In genomic region chr6:156828280-156828703, GRCh38 we compare ENCODE assay signal across 9 cellular contexts. TPM values are rescaled to one million over a fixed set of nuclear protein-coding genes. Genes with fewer than 3 reads are reported as not detected.
DNase-seq lines count a peak whose midpoint lies in the region; ATAC-seq, FAIRE-seq and TF ChIP-seq lines count a peak whose summit lies in the region.
"Had no signal": no experiment of that assay in that cellular context is flagged by ENCODE, and none has a peak within 500 bp of the region (broad histone marks: within the 10 kb centered on the region; RNA-seq: fewer than 3 reads in every experiment).

No MANE protein-coding gene starts in this region.

- peak; percentile 95 for FAIRE-seq in H54 (lab: Jason Lieb, UNC)
- FAIRE-seq: colon had no signal

- H3K4me1 ChIP-seq in right cardiac atrium (ENCODE audit: control insufficient read depth, insufficient read depth, low read length): peaks cover 12% of the 10 kb centered on the region
- H3K4me1 ChIP-seq in vagina: peaks cover 75% of the 10 kb centered on the region
- peaks cover 25% of the 10 kb centered on the region for H3K4me1 ChIP-seq in BE2C

- POLR2A ChIA-PET in activated CD8-positive, alpha-beta T cell treated with anti-CD3 and anti-CD28 coated beads for 36 hours (lab: Charles Lee): interaction anchor here (0.6 to 0.7 kb wide), 2 partner anchors 16 to 193 kb away, joined by 3 read pairs; no protein-coding TSS in a partner anchor

- TF ChIP-seq CTCF in AG09309 (IDR thresholded peaks at IDR 0.05; ENCODE audit: control insufficient read depth, insufficient read depth, low read depth, low read length, missing control alignments): no peak
- TF ChIP-seq CTCF in activated CD8-positive, alpha-beta T cell treated with anti-CD3 and anti-CD28 coated beads for 36 hours (IDR thresholded peaks at IDR 0.05): no peak
- TF ChIP-seq CTCF in vagina (IDR thresholded peaks at IDR 0.05): no peak
- no peak for TF ChIP-seq CTCF in Calu3 (IDR thresholded peaks at IDR 0.05; ENCODE audit: unreplicated experiment)
- TF ChIP-seq CTCF in BE2C (IDR thresholded peaks at IDR 0.05; ENCODE audit: low read depth, low read length): no peak

- no TSS peak for BruUV-seq in Calu3 (replicated peaks; lab: Mats Ljungman, UMichigan)

- peak; percentile 90 for ATAC-seq in activated CD8-positive, alpha-beta T cell treated with anti-CD3 and anti-CD28 coated beads for 36 hours
- ATAC-seq in right cardiac atrium: peak; percentile 55 to 80

- intact Hi-C loops in activated CD8-positive, alpha-beta T cell treated with anti-CD3 and anti-CD28 coated beads for 36 hours (cut with micrococcal nuclease): no loop called here
- intact Hi-C loops in right cardiac atrium (cut with DNase I) (no loop called here), vagina (cut with DNase I) (no loop called here), Calu3 (cut with micrococcal nuclease; ENCODE audit: unreplicated experiment) (no loop called here)

- H3K4me3 ChIP-seq in AG09309 (ENCODE audit: control insufficient read depth, low read depth, low read length) (no peak overlapping the region), right cardiac atrium (ENCODE audit: low read length) (no peak overlapping the region), vagina (no peak overlapping the region), BE2C (ENCODE audit: low read depth, low read length) (no peak overlapping the region)

- peaks cover 71% of the 10 kb centered on the region for H3K4me1 Mint-ChIP-seq in activated CD8-positive, alpha-beta T cell treated with anti-CD3 and anti-CD28 coated beads for 36 hours (ENCODE audit: low read depth)
- H3K4me1 Mint-ChIP-seq in Calu3 (ENCODE audit: low read depth, unreplicated experiment): peaks cover 22% of the 10 kb centered on the region

- peaks cover 27% of the 10 kb centered on the region for H3K36me3 Mint-ChIP-seq in activated CD8-positive, alpha-beta T cell treated with anti-CD3 and anti-CD28 coated beads for 36 hours (ENCODE audit: low read depth)
- no peaks in the 10 kb centered on the region for H3K36me3 Mint-ChIP-seq in Calu3 (ENCODE audit: insufficient read depth, unreplicated experiment)

- H3K27me3 ChIP-seq in right cardiac atrium (ENCODE audit: control insufficient read depth, insufficient read depth) (no peaks in the 10 kb centered on the region), vagina (no peaks in the 10 kb centered on the region), BE2C (no peaks in the 10 kb centered on the region)

- H3K4me3 Mint-ChIP-seq in activated CD8-positive, alpha-beta T cell treated with anti-CD3 and anti-CD28 coated beads for 36 hours: no peak overlapping the region
- H3K4me3 Mint-ChIP-seq in Calu3 (ENCODE audit: low read depth, unreplicated experiment): no peak overlapping the region

- peak overlapping the region; percentile 75 for H3K27ac ChIP-seq in right cardiac atrium (ENCODE audit: low read length)
- H3K27ac ChIP-seq in vagina: peak overlapping the region; percentile 64

- H3K36me3 ChIP-seq in vagina (no peaks in the 10 kb centered on the region), BE2C (peaks cover 16% of the 10 kb centered on the region)

- H3K9me3 ChIP-seq in right cardiac atrium (ENCODE audit: control insufficient read depth, low read length): no peaks in the 10 kb centered on the region
- no peaks in the 10 kb centered on the region for H3K9me3 ChIP-seq in vagina
- H3K9me3 ChIP-seq in BE2C: no peaks in the 10 kb centered on the region

- no peaks in the 10 kb centered on the region for H3K9me3 Mint-ChIP-seq in activated CD8-positive, alpha-beta T cell treated with anti-CD3 and anti-CD28 coated beads for 36 hours
- no peaks in the 10 kb centered on the region for H3K9me3 Mint-ChIP-seq in Calu3 (ENCODE audit: low read depth, unreplicated experiment)

- no peak for TF ChIP-seq POLR2A in H54 (IDR thresholded peaks at IDR 0.05; ENCODE audit: low read depth, low read length)
- TF ChIP-seq POLR2A in vagina (IDR thresholded peaks at IDR 0.05): no peak

- CTCF ChIA-PET in activated CD8-positive, alpha-beta T cell treated with anti-CD3 and anti-CD28 coated beads for 36 hours (lab: Charles Lee): no interaction called here
- CTCF ChIA-PET in Calu3 (lab: Charles Lee): no interaction called here

- no peaks in the 10 kb centered on the region for H3K27me3 Mint-ChIP-seq in activated CD8-positive, alpha-beta T cell treated with anti-CD3 and anti-CD28 coated beads for 36 hours
- no peaks in the 10 kb centered on the region for H3K27me3 Mint-ChIP-seq in Calu3 (ENCODE audit: unreplicated experiment)

- H3K27ac Mint-ChIP-seq in activated CD8-positive, alpha-beta T cell treated with anti-CD3 and anti-CD28 coated beads for 36 hours: peak overlapping the region; percentile 57
- no peak overlapping the region for H3K27ac Mint-ChIP-seq in Calu3 (ENCODE audit: unreplicated experiment)

- WGBS in right cardiac atrium: 66% methylated on average over 5 of the region's 5 CpGs

- peak; percentile 52 for DNase-seq in AG09309 (ENCODE audit: low read depth)
- peak; percentile 40 for DNase-seq in H54 (ENCODE audit: insufficient read length, low spot score)
- peak; percentile 42 for DNase-seq in activated CD8-positive, alpha-beta T cell treated with anti-CD3 and anti-CD28 coated beads for 36 hours
- DNase-seq in right cardiac atrium: no peak
- no peak for DNase-seq in vagina (ENCODE audit: extremely low spot score in 2 of 2)
- no peak for DNase-seq in NCI-H187 (lab: John Stamatoyannopoulos, UW)
- DNase-seq in Calu3: no peak
- DNase-seq in BE2C: no peak

RNA-seq across cellular contexts. Expression of gene ARID1B, which starts 51.1 kb away (rescaled TPM):
- 10 to 100 TPM; 36.9 to 38.9 TPM for total RNA-seq in activated CD8-positive, alpha-beta T cell treated with anti-CD3 and anti-CD28 coated beads for 36 hours
- total RNA-seq in right cardiac atrium: 10 to 100 TPM; 52.3 to 59.6 (median 54.2) TPM
- polyA plus RNA-seq in right cardiac atrium: 18.3 TPM
- 141 TPM for total RNA-seq in vagina
- 50.5 and 53.5 TPM in 2 replicates for total RNA-seq in Calu3 (2022)
- polyA plus RNA-seq in BE2C (2012; ENCODE audit: insufficient read depth, insufficient read length, low read depth): 43.4 TPM

Comparison
In these comparisons a context has a peak if more than half of its experiments do, and no peak if none do; other contexts are left out.
1. DNase-seq: peak in AG09309 (single experiment), H54 (single experiment) and activated CD8-positive, alpha-beta T cell treated with anti-CD3 and anti-CD28 coated beads for 36 hours (single experiment); none in right cardiac atrium (0 of 3), vagina (0 of 2), NCI-H187 (0 of 2), Calu3 (single experiment) and BE2C (single experiment).